ENCODE assay signal across 16 cellular contexts in the genomic region with DNA sequence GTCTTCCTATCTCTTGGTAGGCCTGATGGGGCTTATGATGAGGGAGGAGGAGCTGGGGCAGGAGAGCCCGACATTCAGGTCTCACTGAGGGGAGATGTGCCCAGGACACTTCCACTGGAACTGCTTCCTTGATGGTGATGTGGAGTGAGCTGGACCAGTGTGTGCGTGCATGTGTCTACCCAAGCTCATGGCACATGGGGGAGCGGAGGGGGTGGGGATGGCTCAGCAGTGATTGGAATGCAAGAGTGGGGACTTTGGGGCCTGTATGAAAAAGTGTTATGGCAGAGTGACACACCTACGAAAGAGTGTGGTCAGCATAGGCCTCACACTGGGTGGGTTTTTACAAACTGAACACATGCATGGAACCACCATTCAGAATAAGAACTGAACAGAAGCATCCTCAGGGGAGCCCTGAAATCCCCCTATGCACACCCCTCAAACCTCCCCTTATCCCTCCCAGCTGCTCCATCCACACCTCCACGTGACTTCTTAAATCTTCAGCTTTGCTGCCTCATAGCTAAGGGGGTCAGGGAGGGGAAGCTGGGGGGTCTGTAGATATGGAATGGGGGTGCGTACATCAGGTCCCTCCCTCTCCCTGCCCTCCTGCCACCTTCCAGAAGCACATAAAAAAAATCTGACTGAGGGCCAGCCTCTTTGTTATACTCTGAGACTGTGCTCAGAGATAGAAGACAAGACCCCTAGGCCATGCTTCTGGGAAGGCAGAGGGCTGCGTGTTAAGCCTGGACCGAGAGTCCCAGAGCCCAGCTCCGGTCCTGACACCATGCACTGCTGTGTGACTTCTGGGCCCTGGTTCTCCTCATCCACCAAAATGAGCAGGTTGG. TPM values are rescaled to one million over a fixed set of nuclear protein-coding genes. Genes with fewer than 3 reads are reported as not detected.
A peak's percentile ranks its signal among the peaks of the same experiment; 100 is the strongest.
DNase-seq lines count a peak whose midpoint lies in the region; ATAC-seq and TF ChIP-seq lines count a peak whose summit lies in the region.
"Had no signal": no experiment of that assay in that cellular context is flagged by ENCODE, and none has a peak within 500 bp of the region (broad histone marks: within the 10 kb centered on the region; RNA-seq: fewer than 3 reads in every experiment).

No MANE protein-coding gene starts in this region.

- DNase-seq in activated naive CD4-positive, alpha-beta T cell (lab: John Stamatoyannopoulos, UW), result no peak
- no peak for DNase-seq in T-helper 17 cell
- DNase-seq in lower lobe of right lung, result peak; percentile 35
- no peak for DNase-seq in NCI-H345 treated with DMSO at 0.1 percent for 48 hours (lab: John Stamatoyannopoulos, UW; ENCODE audit: unreplicated experiment)
- DNase-seq: Caco-2, natural killer cell, NCI-H2029 treated with DMSO at 0.1 percent for 48 hours, SHP77, T-helper 1 cell had no signal

- intact Hi-C loops in lower lobe of right lung (cut with DNase I), result no loop called here

- H3K27ac ChIP-seq in lower lobe of right lung (no peak overlapping the region), stomach smooth muscle (ENCODE audit: low read length) (peak overlapping the region; percentile 46)

- H3K4me1 ChIP-seq in lower lobe of right lung, result peaks cover 66% of the 10 kb centered on the region
- H3K4me1 ChIP-seq in stomach smooth muscle (ENCODE audit: control insufficient read depth, insufficient read depth, low read length), result peaks cover 73% of the 10 kb centered on the region

- H3K27ac Mint-ChIP-seq in activated naive CD4-positive, alpha-beta T cell treated with anti-CD3 and anti-CD28 coated beads, Interleukin-2, amount 50 U/mL, for 24 hours, result peak overlapping the region; percentile 61
- peak overlapping the region; percentile 98 for H3K27ac Mint-ChIP-seq in T-helper 17 cell
- H3K27ac Mint-ChIP-seq: natural killer cell; stimulated activated naive CD8-positive, alpha-beta T cell treated with anti-CD3 and anti-CD28 coated beads, Interleukin-15, Interleukin-2, amounts not matched to agents 100 ng/mL and 50 ng/mL, for 24 hours had no signal

- no peak overlapping the region for H3K4me3 Mint-ChIP-seq in activated naive CD4-positive, alpha-beta T cell treated with anti-CD3 and anti-CD28 coated beads, Interleukin-2, amount 50 U/mL, for 24 hours
- H3K4me3 Mint-ChIP-seq in T-helper 17 cell, result no peak overlapping the region
- H3K4me3 Mint-ChIP-seq: IgD-negative memory B cell; natural killer cell; stimulated activated naive CD8-positive, alpha-beta T cell treated with anti-CD3 and anti-CD28 coated beads, Interleukin-15, Interleukin-2, amounts not matched to agents 100 ng/mL and 50 ng/mL, for 24 hours had no signal

- H3K9ac ChIP-seq in stomach smooth muscle (ENCODE audit: low read length in 2 of 2), result no peak overlapping the region

- no peaks in the 10 kb centered on the region for H3K9me3 Mint-ChIP-seq in activated naive CD4-positive, alpha-beta T cell treated with anti-CD3 and anti-CD28 coated beads, Interleukin-2, amount 50 U/mL, for 24 hours
- H3K9me3 Mint-ChIP-seq: IgD-negative memory B cell; natural killer cell; stimulated activated naive CD8-positive, alpha-beta T cell treated with anti-CD3 and anti-CD28 coated beads, Interleukin-15, Interleukin-2, amounts not matched to agents 100 ng/mL and 50 ng/mL, for 24 hours had no signal

- no peaks in the 10 kb centered on the region for H3K9me3 ChIP-seq in T-helper 17 cell (ENCODE audit: control insufficient read depth, low read length, poor library complexity, severe bottlenecking)
- H3K9me3 ChIP-seq in lower lobe of right lung, result no peaks in the 10 kb centered on the region
- H3K9me3 ChIP-seq in stomach smooth muscle (ENCODE audit: control insufficient read depth in 2 of 2, low read length in 2 of 2), result no peaks in the 10 kb centered on the region
- H3K9me3 ChIP-seq: Caco-2 had no signal

- no peaks in the 10 kb centered on the region for H3K27me3 ChIP-seq in lower lobe of right lung (ENCODE audit: low read depth)
- H3K27me3 ChIP-seq in stomach smooth muscle (ENCODE audit: control insufficient read depth in 1 of 2, insufficient read depth in 2 of 2, low read length in 2 of 2), result no peaks in the 10 kb centered on the region

- H3K36me3 Mint-ChIP-seq in activated naive CD4-positive, alpha-beta T cell treated with anti-CD3 and anti-CD28 coated beads, Interleukin-2, amount 50 U/mL, for 24 hours, result peaks cover 4% of the 10 kb centered on the region
- H3K36me3 Mint-ChIP-seq in T-helper 17 cell (ENCODE audit: low read depth), result peaks cover 7% of the 10 kb centered on the region
- H3K36me3 Mint-ChIP-seq: IgD-negative memory B cell, natural killer cell had no signal

- no peaks in the 10 kb centered on the region for H3K27me3 Mint-ChIP-seq in activated naive CD4-positive, alpha-beta T cell treated with anti-CD3 and anti-CD28 coated beads, Interleukin-2, amount 50 U/mL, for 24 hours
- no peaks in the 10 kb centered on the region for H3K27me3 Mint-ChIP-seq in T-helper 17 cell
- H3K27me3 Mint-ChIP-seq: stimulated activated naive CD8-positive, alpha-beta T cell treated with anti-CD3 and anti-CD28 coated beads, Interleukin-15, Interleukin-2, amounts not matched to agents 100 ng/mL and 50 ng/mL, for 24 hours had no signal

- H3K4me3 ChIP-seq in lower lobe of right lung (no peak overlapping the region), stomach smooth muscle (ENCODE audit: low read length in 2 of 2) (no peak overlapping the region)
- H3K4me3 ChIP-seq: lung had no signal

- H3K36me3 ChIP-seq in lower lobe of right lung, result peaks cover 9% of the 10 kb centered on the region
- no peaks in the 10 kb centered on the region for H3K36me3 ChIP-seq in stomach smooth muscle (ENCODE audit: control insufficient read depth in 2 of 2, insufficient read depth in 2 of 2, low read length in 2 of 2)

- no peak for TF ChIP-seq CTCF in lower lobe of right lung (IDR thresholded peaks at IDR 0.05)

- peaks cover 88% of the 10 kb centered on the region for H3K4me1 Mint-ChIP-seq in activated naive CD4-positive, alpha-beta T cell treated with anti-CD3 and anti-CD28 coated beads, Interleukin-2, amount 50 U/mL, for 24 hours
- peaks cover 57% of the 10 kb centered on the region for H3K4me1 Mint-ChIP-seq in T-helper 17 cell

- ATAC-seq in T-helper 17 cell, result no peak
- no peak for ATAC-seq in lower lobe of right lung
- no peak for ATAC-seq in HG02642 (IDR thresholded peaks at IDR 0.05; ENCODE audit: poor library complexity, unreplicated experiment)
- ATAC-seq in GM18517 (IDR thresholded peaks at IDR 0.05; ENCODE audit: unreplicated experiment), result no peak
- ATAC-seq: natural killer cell had no signal

RNA-seq across cellular contexts. Expression of a gene that starts 11.6 kb away (rescaled TPM):
- total RNA-seq in T-helper 17 cell (10 to 100 TPM; 72.8 to 79.0 TPM), lower lobe of right lung (48.5 TPM)
